Comparison of ENCODE assay signal across 20 cellular contexts in the genomic region with DNA sequence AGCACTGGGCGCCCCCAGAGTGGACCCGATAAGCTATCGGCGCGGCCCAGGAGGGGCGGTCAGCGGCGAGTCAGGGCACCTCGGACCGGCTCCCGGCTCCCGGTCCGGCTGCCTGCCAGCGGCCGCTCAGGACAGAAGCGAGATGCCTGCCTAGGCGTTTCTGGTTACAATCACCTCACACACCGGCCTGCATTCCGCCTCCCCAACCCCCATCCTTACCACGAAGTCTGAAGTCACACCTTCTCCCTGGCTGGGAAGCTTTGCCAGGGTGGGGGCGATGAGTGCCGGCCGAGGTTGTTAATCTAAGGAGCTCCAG. TPM values are rescaled to one million over a fixed set of nuclear protein-coding genes. Genes with fewer than 3 reads are reported as not detected.
DNase-seq lines count a peak whose midpoint lies in the region; ATAC-seq, FAIRE-seq and TF ChIP-seq lines count a peak whose summit lies in the region.
"Had no signal": no experiment of that assay in that cellular context is flagged by ENCODE, and none has a peak within 500 bp of the region (broad histone marks: within the 10 kb centered on the region; RNA-seq: fewer than 3 reads in every experiment).

No MANE protein-coding gene starts in this region.

- H3K4ac ChIP-seq in H1 (replicated peaks; ENCODE audit: insufficient read length, low read depth, low read length) = no peak overlapping the region

- CTCF ChIA-PET in H1 (lab: Charles Lee; ENCODE audit: partially characterized antibody) = interaction anchor here (0.5 to 2.0 kb wide), 6 partner anchors 10 to 282 kb away, joined by 3 to 5 read pairs (median 4); no protein-coding TSS in a partner anchor

- no peak overlapping the region for H4K8ac ChIP-seq in H1 (ENCODE audit: extremely low read depth, insufficient read depth, low read length)

- TF ChIP-seq POLR2A in H1 (IDR thresholded peaks at IDR 0.05; ENCODE audit: control extremely low read depth in 1 of 2, low read depth in 2 of 2, low read length in 2 of 2) = no peak

- H2AFZ ChIP-seq in GM23338 = no peak overlapping the region
- H2AFZ ChIP-seq in H1 (ENCODE audit: low read length) = no peak overlapping the region

- H3F3A ChIP-seq in GM23338 (replicated peaks; ENCODE audit: low read depth) = peaks cover 15% of the 10 kb centered on the region

- no peak for TF ChIP-seq CTCF in GM23338 (conservative IDR thresholded peaks at IDR 0.05; ENCODE audit: low read depth in 2 of 2)
- TF ChIP-seq CTCF in H1 (IDR thresholded peaks at IDR 0.05; ENCODE audit: control extremely low read depth in 1 of 3, insufficient read depth in 1 of 3, low read depth in 1 of 3, low read length in 3 of 3) = no peak

- no peak overlapping the region; the same call in 1 of the 2 replicates for H3K18ac ChIP-seq in H1 (ENCODE audit: extremely low read depth, low read length)

- 3% methylated on average over 20 of the region's 23 CpGs; no CpG with 5 or more reads in 1 of the 2 experiments for WGBS in H1 (ENCODE audit: extremely low coverage in 1 of 2, insufficient coverage in 1 of 2, insufficient read length in 1 of 2, insufficient replicate concordance in 2 of 2, low coverage in 1 of 2, low lambda C conversion rate in 2 of 2, missing lambda C conversion rate in 1 of 2), 2 experiments

- intact Hi-C loops in left cardiac atrium (cut with DNase I) = loop anchor here in 1 of 2 donors (5.0 kb wide), 1 partner anchor 46 kb away; no protein-coding TSS in a partner anchor

- no peak overlapping the region for H3K27ac Mint-ChIP-seq in GM23338
- H3K27ac Mint-ChIP-seq: CD4-positive, alpha-beta memory T cell had no signal

- H2BK5ac ChIP-seq in H1 (ENCODE audit: low read depth, low read length) = no peak overlapping the region

- H2BK20ac ChIP-seq in H1 (ENCODE audit: low read length) = no peak overlapping the region

- H3K36me3 ChIP-seq in GM23338 (ENCODE audit: insufficient read depth) = no peaks in the 10 kb centered on the region
- peaks cover 0 to 15% (median 0%) of the 10 kb centered on the region in 4 experiments; a peak in 1 of 8 replicates for H3K36me3 ChIP-seq in H1 (ENCODE audit: control insufficient read depth in 2 of 4, insufficient read depth in 4 of 4, low read length in 3 of 4)
- H3K36me3 ChIP-seq: Peyer's patch had no signal

- H3K4me1 ChIP-seq in GM23338 (ENCODE audit: insufficient read depth) (peaks cover 57% of the 10 kb centered on the region), H1 (replicated peaks in 1 of 4; ENCODE audit: control insufficient read depth in 3 of 4, insufficient read depth in 4 of 4, low read length in 3 of 4) (peaks cover 12 to 32% (median 15%) of the 10 kb centered on the region in 4 experiments)
- H3K4me1 ChIP-seq: Peyer's patch had no signal

- ATAC-seq in GM23338 (peak; percentile 50), left cardiac atrium (peak; percentile 70 to 76), GM19023 (IDR thresholded peaks at IDR 0.05; ENCODE audit: unreplicated experiment) (no peak)
- ATAC-seq: GM12878 had no signal

- no peaks in the 10 kb centered on the region for H3K36me3 Mint-ChIP-seq in GM23338 (ENCODE audit: low read depth)
- H3K36me3 Mint-ChIP-seq: CD4-positive, alpha-beta memory T cell had no signal

- peak overlapping the region; percentile 49; the same call in 1 of the 3 replicates for H3K4me3 Mint-ChIP-seq in GM23338
- H3K4me3 Mint-ChIP-seq: CD4-positive, alpha-beta memory T cell had no signal

- H4K20me1 ChIP-seq in GM23338 (replicated peaks; ENCODE audit: insufficient read depth) = peaks cover 20% of the 10 kb centered on the region
- peaks cover 8 to 28% of the 10 kb centered on the region in 2 experiments for H4K20me1 ChIP-seq in H1 (replicated peaks in 1 of 2; ENCODE audit: control insufficient read depth in 1 of 2, insufficient read depth in 2 of 2, low read length in 2 of 2)

- no peaks in the 10 kb centered on the region for H3K79me1 ChIP-seq in H1 (ENCODE audit: low read depth, low read length)

- POLR2A ChIA-PET in H1 (lab: Charles Lee; ENCODE audit: partially characterized antibody) = no interaction called here

- H3K14ac ChIP-seq in H1 (ENCODE audit: insufficient read length) = no peak overlapping the region

- no peak overlapping the region for H2BK15ac ChIP-seq in H1 (ENCODE audit: low read length)

- no peaks in the 10 kb centered on the region; the same call in 1 of the 2 replicates for H3K23me2 ChIP-seq in H1 (ENCODE audit: low read depth, low read length)

- DNase-seq in GM23338 (ENCODE audit: low spot score) (peak; percentile 77), H1 (ENCODE audit: low read depth in 1 of 2, low spot score in 2 of 2) (peak in 1 of 2 experiments; percentile 64), left cardiac atrium (peak; percentile 74), iPS-NIHi11 (ENCODE audit: low spot score) (peak; percentile 46), SIG-M5 (lab: John Stamatoyannopoulos, UW) (no peak), DMS79 (lab: John Stamatoyannopoulos, UW) (no peak)
- DNase-seq in stimulated activated CD4-positive, alpha-beta T cell treated with anti-CD3 and anti-CD28 coated beads, Interleukin-4, amount 100 ng/mL, for 1 hour = no peak
- DNase-seq: CD4-positive, alpha-beta memory T cell; DMS153; KBM-7; NCI-H1105; NCI-H2081; NCI-H2171 treated with DMSO at 0.1 percent for 48 hours; NCI-H446 treated with DMSO at 0.1 percent for 48 hours; NK-92 treated with Interleukin-12 subunit alpha and Interleukin-12 subunit beta, amount 100 ng/mL, for 24 hours; Peyer's patch had no signal

- peaks cover 56% of the 10 kb centered on the region for H3K4me1 Mint-ChIP-seq in GM23338

- H3K27me3 ChIP-seq in GM23338 (ENCODE audit: insufficient read depth) = peaks cover 100% of the 10 kb centered on the region
- H3K27me3 ChIP-seq in H1 (replicated peaks in 1 of 4; ENCODE audit: control insufficient read depth in 3 of 4, extremely low read depth in 1 of 4, insufficient read depth in 3 of 4, low read length in 3 of 4) = peaks cover 80 to 93% (median 91%) of the 10 kb centered on the region in 4 experiments

- FAIRE-seq in H1 (lab: Jason Lieb, UNC) = no peak
- FAIRE-seq: A204.1, GM12878 had no signal

- 0 out of 3 replicates have a peak, but pooled peaks cover 3% of the 10 kb centered on the region for H3K9me3 Mint-ChIP-seq in GM23338

- H3K23ac ChIP-seq in H1 (ENCODE audit: insufficient read length) = no peak overlapping the region

- no peaks in the 10 kb centered on the region for H3K9me3 ChIP-seq in H1 (ENCODE audit: insufficient read depth in 2 of 2, low read depth in 1 of 2, low read length in 1 of 2)
- H3K9me3 ChIP-seq: Peyer's patch had no signal

- H3K27ac ChIP-seq in GM23338 (ENCODE audit: low read depth) (no peak overlapping the region), H1 (ENCODE audit: low read depth, low read length) (no peak overlapping the region)
- H3K27ac ChIP-seq: Peyer's patch, SK-N-MC had no signal

- H3K4me2 ChIP-seq in GM23338 (peak overlapping the region; percentile 76), H1 (ENCODE audit: insufficient read depth in 1 of 2, low read depth in 2 of 2, low read length in 2 of 2) (peak overlapping the region; percentile 59 to 72)

- H3K4me3 ChIP-seq in GM23338 (peak overlapping the region; percentile 46), H1 (ENCODE audit: extremely low read depth in 1 of 4, insufficient read depth in 2 of 4, low read depth in 3 of 4, low read length in 4 of 4) (peak overlapping the region in 3 of 4 experiments; percentile 14 to 47 (median 14); a peak in 4 of 8 replicates)
- H3K4me3 ChIP-seq: GM12878, Peyer's patch, SK-N-MC had no signal

- no peak for TF ChIP-seq RAD21 in H1 (IDR thresholded peaks at IDR 0.05 in 1 of 2, conservative IDR thresholded peaks at IDR 0.05 in 1 of 2; ENCODE audit: low read depth in 2 of 2, low read length in 2 of 2)

- no peak overlapping the region for H4K5ac ChIP-seq in H1 (ENCODE audit: insufficient read length, low read depth, low read length)

- no peak overlapping the region for H4K91ac ChIP-seq in H1 (replicated peaks; ENCODE audit: insufficient read length, low read length)

- no peak overlapping the region for H3K56ac ChIP-seq in H1 (replicated peaks; ENCODE audit: insufficient read length, low read depth, low read length)

- H2AK5ac ChIP-seq in H1 (ENCODE audit: low read depth, low read length) = no peak overlapping the region

- no peak overlapping the region for H2BK120ac ChIP-seq in H1 (replicated peaks; ENCODE audit: low read depth, low read length)

- no peak overlapping the region for H3K9ac ChIP-seq in H1 (replicated peaks in 1 of 4; ENCODE audit: extremely low read depth in 1 of 4, low read depth in 3 of 4, low read length in 3 of 4)

- no peak for TF ChIP-seq EP300 in H1 (IDR thresholded peaks at IDR 0.05; ENCODE audit: borderline replicate concordance in 1 of 2, low read depth in 2 of 2, low read length in 2 of 2)

- H2BK12ac ChIP-seq in H1 (ENCODE audit: low read depth, low read length) = no peak overlapping the region

- H3K27me3 Mint-ChIP-seq in GM23338 (ENCODE audit: insufficient read depth, low read depth, poor library complexity) = peaks cover 94% of the 10 kb centered on the region

- H3K79me2 ChIP-seq in GM23338 (replicated peaks; ENCODE audit: insufficient read depth) (no peaks in the 10 kb centered on the region), H1 (ENCODE audit: control insufficient read depth in 1 of 2, insufficient read depth in 2 of 2, low read length in 2 of 2) (no peaks in the 10 kb centered on the region)

- H3K9me2 ChIP-seq in GM23338 (ENCODE audit: insufficient read depth) = no peaks in the 10 kb centered on the region

TF ChIP-seq in GM23338, 12 proteins besides CTCF, POLR2A, EP300 and RAD21 (continues in another document):
- TF ChIP-seq CREB1 (CRISPR knock-in tag; IDR thresholded peaks at IDR 0.05; ENCODE audit: low read depth) = no peak
- peak; percentile 98 for TF ChIP-seq EZH2 (IDR thresholded peaks at IDR 0.05; ENCODE audit: low read depth, unreplicated experiment)

TF ChIP-seq in H1, 55 proteins besides CTCF, POLR2A, EP300 and RAD21 (continues in another document):
- no peak for TF ChIP-seq ASH2L (IDR thresholded peaks at IDR 0.05; ENCODE audit: low read length)
- TF ChIP-seq EZH2 (IDR thresholded peaks at IDR 0.05; ENCODE audit: low read depth, low read length, severe bottlenecking) = peak; percentile 64
- TF ChIP-seq KDM5A (IDR thresholded peaks at IDR 0.05; ENCODE audit: low read length) = no peak
- no peak for TF ChIP-seq SIX5 (IDR thresholded peaks at IDR 0.05; ENCODE audit: low read depth, low read length)

RNA-seq across cellular contexts. Expression of a gene that starts 42.6 kb away (rescaled TPM):
- total RNA-seq in GM23338 (2014; rRNA removed; shearing (Covaris generic)) = 0.21 TPM in 1 of 2 replicates, not detected in the other
- polyA plus RNA-seq in GM23338 (2016; fragmentation: Nextera tagmentation; extraction: Ambion mirVana) (not detected in 2 replicates), H1 (2011; rRNA removed) (0.05 TPM in 1 of 2 replicates, not detected in the other)
- 0.08 TPM in 1 of 2 replicates, not detected in the other for total RNA-seq in H1 (2021; fragmentation: NEBNext Ultra II Directional; extraction: Animal tissue kit (Norgen Biotek cat#: 25700))
- not detected for polyA plus RNA-seq in H1 (2011; cell fraction: cytosol; rRNA removed)
- polyA plus RNA-seq in H1 (2011; cell fraction: nucleus; rRNA removed) = not detected
- 0.13 TPM in 1 of 4 replicates, not detected in the others for polyA plus RNA-seq in H1 (2012, experiment 1 of 2)
- not detected for polyA plus RNA-seq in H1 (2012, experiment 2 of 2)
- 0.08 TPM for polyA plus RNA-seq in H1 (2013, experiment 1 of 2)
- polyA plus RNA-seq in H1 (2013, experiment 2 of 2) = 0.09 TPM
- polyA minus RNA-seq in H1 (2011; rRNA and poly(A)+ RNA removed) = not detected in 2 replicates
- not detected for polyA minus RNA-seq in H1 (2011; cell fraction: cytosol; rRNA and poly(A)+ RNA removed)
- not detected for polyA minus RNA-seq in H1 (2011; cell fraction: nucleus; rRNA and poly(A)+ RNA removed)
- 100 to 1,000 TPM; 116 to 236 TPM for total RNA-seq in left cardiac atrium
- total RNA-seq: CD4-positive, alpha-beta memory T cell; GM12878; Peyer's patch had no signal
- polyA plus RNA-seq: CD4-positive, alpha-beta memory T cell had no signal

Comparison
In these comparisons a context has a peak if more than half of its experiments do, and no peak if none do; other contexts are left out.
1. DNase-seq: peak in GM23338 (single experiment), left cardiac atrium (single experiment) and iPS-NIHi11 (single experiment); none in SIG-M5 (single experiment), stimulated activated CD4-positive, alpha-beta T cell treated with anti-CD3 and anti-CD28 coated beads, Interleukin-4, amount 100 ng/mL, for 1 hour (single experiment) and DMS79 (single experiment).
2. RNA of a gene that starts 42.6 kb away (total RNA-seq): 116 to 236 TPM in left cardiac atrium; 0.21 TPM in GM23338 and 0.08 TPM in H1; every median in the first group is over 10 times any median in the second.